21 cellular contexts compared by ENCODE assay signal in the genomic region with DNA sequence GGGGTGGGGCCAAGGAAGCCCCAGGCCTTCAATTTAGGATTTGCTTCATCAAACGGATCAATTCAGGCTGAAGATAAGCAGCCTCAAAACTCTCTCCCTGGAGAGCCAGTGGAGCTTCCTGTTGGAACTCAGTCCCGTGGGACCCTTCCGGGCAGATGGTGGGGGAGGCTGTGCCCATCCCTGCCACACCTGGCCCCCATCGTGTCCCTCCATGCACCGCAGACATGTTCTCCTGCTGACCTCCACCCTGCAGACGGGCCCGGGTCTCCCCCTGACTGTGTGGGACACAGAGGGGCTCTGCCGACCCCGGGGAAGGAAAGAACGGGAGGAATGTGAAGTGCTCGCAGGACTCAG.
"Had no signal": no experiment of that assay in that cellular context is flagged by ENCODE, and none has a peak within 500 bp of the region (broad histone marks: within the 10 kb centered on the region; RNA-seq: fewer than 3 reads in every experiment).

No MANE protein-coding gene starts in this region.

- DNase-seq: activated CD4-positive, alpha-beta memory T cell treated with anti-CD3 and anti-CD28 coated beads, Interleukin-2, amount 10 ng/mL, durations not matched to agents 7 days and 5 days; activated CD4-positive, alpha-beta T cell treated with anti-CD3 and anti-CD28 coated beads for 1 hour; activated CD4-positive, alpha-beta T cell treated with anti-CD3 and anti-CD28 coated beads, Interleukin-2, amount 10 ng/mL, durations not matched to agents 7 days and 5 days; activated T-cell treated with anti-CD3 and anti-CD28 coated beads, Interleukin-2, amount 50 U/mL, for 48 hours; effector CD8-positive, alpha-beta T cell; left colon; lower lobe of right lung; natural killer cell; stimulated activated CD4-positive, alpha-beta T cell treated with anti-CD3 and anti-CD28 coated beads, Interleukin-4, amount 100 ng/mL, for 24 hours; T-helper 2 cell; upper lobe of left lung had no signal

- H3K27ac Mint-ChIP-seq: activated CD4-positive, alpha-beta memory T cell treated with anti-CD3 and anti-CD28 coated beads, Interleukin-2, amount 10 ng/mL, durations not matched to agents 7 days and 5 days; activated CD4-positive, alpha-beta T cell treated with anti-CD3 and anti-CD28 coated beads, Interleukin-2, amount 10 ng/mL, durations not matched to agents 7 days and 5 days; activated naive CD4-positive, alpha-beta T cell treated with anti-CD3 and anti-CD28 coated beads, Interleukin-2, amount 50 U/mL, for 24 hours; activated T-helper 2 cell treated with anti-CD3 and anti-CD28 coated beads, Interferon-gamma antibody, Interleukin-2, Interleukin-4, amounts not matched to agents 10 μg/mL and 5 μg/mL and 100 μg/mL, durations not matched to agents 14 hours and 24 hours and 36 hours; natural killer cell; neural progenitor cell; stimulated activated effector memory CD8-positive, alpha-beta T cell treated with anti-CD3 and anti-CD28 coated beads, Interleukin-12 subunit alpha, Interleukin-12 subunit beta, amount 100 ng/mL, for 72 hours; stimulated activated naive CD8-positive, alpha-beta T cell treated with anti-CD3 and anti-CD28 coated beads, Interleukin-15, Interleukin-2, amounts not matched to agents 100 ng/mL and 50 ng/mL, for 24 hours; WTC11 had no signal

- H3K9me3 Mint-ChIP-seq: activated CD4-positive, alpha-beta memory T cell treated with anti-CD3 and anti-CD28 coated beads, Interleukin-2, amount 10 ng/mL, durations not matched to agents 7 days and 5 days; activated CD4-positive, alpha-beta T cell treated with anti-CD3 and anti-CD28 coated beads, Interleukin-2, amount 10 ng/mL, durations not matched to agents 7 days and 5 days; activated naive CD4-positive, alpha-beta T cell treated with anti-CD3 and anti-CD28 coated beads, Interleukin-2, amount 50 U/mL, for 24 hours; activated T-helper 2 cell treated with anti-CD3 and anti-CD28 coated beads, Interferon-gamma antibody, Interleukin-2, Interleukin-4, amounts not matched to agents 10 μg/mL and 5 μg/mL and 100 μg/mL, durations not matched to agents 14 hours and 24 hours and 36 hours; natural killer cell; neural progenitor cell; stimulated activated effector memory CD8-positive, alpha-beta T cell treated with anti-CD3 and anti-CD28 coated beads, Interleukin-12 subunit alpha, Interleukin-12 subunit beta, amount 100 ng/mL, for 72 hours; stimulated activated naive CD8-positive, alpha-beta T cell treated with anti-CD3 and anti-CD28 coated beads, Interleukin-15, Interleukin-2, amounts not matched to agents 100 ng/mL and 50 ng/mL, for 24 hours; WTC11 had no signal

- H3K4me1 Mint-ChIP-seq: activated CD4-positive, alpha-beta memory T cell treated with anti-CD3 and anti-CD28 coated beads, Interleukin-2, amount 10 ng/mL, durations not matched to agents 7 days and 5 days; activated CD4-positive, alpha-beta T cell treated with anti-CD3 and anti-CD28 coated beads, Interleukin-2, amount 10 ng/mL, durations not matched to agents 7 days and 5 days; stimulated activated effector memory CD8-positive, alpha-beta T cell treated with anti-CD3 and anti-CD28 coated beads, Interleukin-12 subunit alpha, Interleukin-12 subunit beta, amount 100 ng/mL, for 72 hours had no signal

- H3K27ac ChIP-seq: epithelial cell of prostate, hepatocyte, lower lobe of right lung, neural progenitor cell, skin epidermis, upper lobe of left lung had no signal

- H3K27me3 Mint-ChIP-seq: activated CD4-positive, alpha-beta T cell treated with anti-CD3 and anti-CD28 coated beads, Interleukin-2, amount 10 ng/mL, durations not matched to agents 7 days and 5 days; activated naive CD4-positive, alpha-beta T cell treated with anti-CD3 and anti-CD28 coated beads, Interleukin-2, amount 50 U/mL, for 24 hours; stimulated activated naive CD8-positive, alpha-beta T cell treated with anti-CD3 and anti-CD28 coated beads, Interleukin-15, Interleukin-2, amounts not matched to agents 100 ng/mL and 50 ng/mL, for 24 hours had no signal

- ATAC-seq: left colon; natural killer cell; sciatic nerve; stimulated activated effector memory CD8-positive, alpha-beta T cell treated with anti-CD3 and anti-CD28 coated beads, Interleukin-12 subunit alpha, Interleukin-12 subunit beta, amount 100 ng/mL, for 72 hours; WTC11 had no signal

- H3K9me3 ChIP-seq: lower lobe of right lung, upper lobe of left lung had no signal

- H3K4me3 ChIP-seq: hepatocyte, lower lobe of right lung, neural progenitor cell, skin epidermis, upper lobe of left lung had no signal

- H3K27me3 ChIP-seq: hepatocyte, neural progenitor cell, upper lobe of left lung had no signal

- H3K36me3 ChIP-seq: lower lobe of right lung, neural progenitor cell, upper lobe of left lung had no signal

- H3K4me3 Mint-ChIP-seq: activated CD4-positive, alpha-beta memory T cell treated with anti-CD3 and anti-CD28 coated beads, Interleukin-2, amount 10 ng/mL, durations not matched to agents 7 days and 5 days; activated CD4-positive, alpha-beta T cell treated with anti-CD3 and anti-CD28 coated beads, Interleukin-2, amount 10 ng/mL, durations not matched to agents 7 days and 5 days; activated naive CD4-positive, alpha-beta T cell treated with anti-CD3 and anti-CD28 coated beads, Interleukin-2, amount 50 U/mL, for 24 hours; natural killer cell; neural progenitor cell; stimulated activated effector memory CD8-positive, alpha-beta T cell treated with anti-CD3 and anti-CD28 coated beads, Interleukin-12 subunit alpha, Interleukin-12 subunit beta, amount 100 ng/mL, for 72 hours; stimulated activated naive CD8-positive, alpha-beta T cell treated with anti-CD3 and anti-CD28 coated beads, Interleukin-15, Interleukin-2, amounts not matched to agents 100 ng/mL and 50 ng/mL, for 24 hours; WTC11 had no signal

- H3K36me3 Mint-ChIP-seq: activated naive CD4-positive, alpha-beta T cell treated with anti-CD3 and anti-CD28 coated beads, Interleukin-2, amount 50 U/mL, for 24 hours; natural killer cell; neural progenitor cell; stimulated activated effector memory CD8-positive, alpha-beta T cell treated with anti-CD3 and anti-CD28 coated beads, Interleukin-12 subunit alpha, Interleukin-12 subunit beta, amount 100 ng/mL, for 72 hours; WTC11 had no signal
